ENCODE assay signal across 1 cellular context in the genomic region with DNA sequence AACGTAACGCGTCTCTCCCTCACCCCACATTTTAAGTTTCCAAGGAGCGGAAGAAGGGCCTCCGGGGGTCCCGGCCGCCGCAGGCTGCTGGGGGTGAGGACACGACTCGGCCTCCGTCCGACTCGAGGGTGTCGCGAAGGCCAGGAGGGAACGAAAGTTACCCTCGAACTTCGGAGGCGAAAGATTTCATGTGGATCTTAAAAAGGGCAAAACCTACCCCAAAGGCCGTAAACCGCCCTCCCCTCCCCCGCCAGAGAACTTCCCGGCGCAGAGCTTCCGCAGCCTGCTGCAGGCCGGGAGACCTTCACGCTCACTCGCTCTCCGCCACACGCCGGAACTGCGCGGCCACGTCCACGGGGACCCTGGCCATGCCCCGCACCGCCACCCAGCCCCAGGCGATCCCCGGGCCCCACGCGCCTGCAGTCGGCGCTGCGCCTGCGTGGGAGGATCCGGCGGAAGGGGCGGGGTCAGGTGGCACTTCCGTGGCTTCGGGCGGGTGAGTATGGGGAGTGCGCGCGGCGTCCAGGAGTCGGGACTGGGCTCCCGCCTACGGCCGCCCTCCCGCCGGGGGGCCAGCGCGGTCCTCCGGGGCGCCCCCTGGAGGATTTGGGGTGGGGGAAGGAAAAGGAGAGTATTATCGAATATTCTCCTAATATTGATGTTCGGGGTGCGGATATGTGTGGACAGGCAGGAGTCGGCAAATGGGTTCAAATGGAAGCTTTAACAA.
TF ChIP-seq lines count a peak whose summit lies in the region.

A gene (plus strand): TSS at position 474 of the 727 bp plus-strand sequence. CDS start 19,755 bp downstream, outside the sequence.

TF ChIP-seq in GM12878, 131 proteins besides CTCF, POLR2A, EP300 and RAD21 (continued from another document):
- TF ChIP-seq, protein P1, sequence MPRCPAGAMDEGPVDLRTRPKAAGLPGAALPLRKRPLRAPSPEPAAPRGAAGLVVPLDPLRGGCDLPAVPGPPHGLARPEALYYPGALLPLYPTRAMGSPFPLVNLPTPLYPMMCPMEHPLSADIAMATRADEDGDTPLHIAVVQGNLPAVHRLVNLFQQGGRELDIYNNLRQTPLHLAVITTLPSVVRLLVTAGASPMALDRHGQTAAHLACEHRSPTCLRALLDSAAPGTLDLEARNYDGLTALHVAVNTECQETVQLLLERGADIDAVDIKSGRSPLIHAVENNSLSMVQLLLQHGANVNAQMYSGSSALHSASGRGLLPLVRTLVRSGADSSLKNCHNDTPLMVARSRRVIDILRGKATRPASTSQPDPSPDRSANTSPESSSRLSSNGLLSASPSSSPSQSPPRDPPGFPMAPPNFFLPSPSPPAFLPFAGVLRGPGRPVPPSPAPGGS (IDR thresholded peaks at IDR 0.05; ENCODE audit: borderline replicate concordance, insufficient read depth, low read depth, low read length, poor library complexity, severe bottlenecking): peak; percentile 67
- peak; percentile 94 for TF ChIP-seq GATAD2B (conservative IDR thresholded peaks at IDR 0.05; ENCODE audit: low read depth)
- no peak for TF ChIP-seq TCF12 (IDR thresholded peaks at IDR 0.05; ENCODE audit: low read depth, low read length)
- peak; percentile 85 for TF ChIP-seq GABPA (IDR thresholded peaks at IDR 0.05; ENCODE audit: low read depth)
- TF ChIP-seq, protein P2, sequence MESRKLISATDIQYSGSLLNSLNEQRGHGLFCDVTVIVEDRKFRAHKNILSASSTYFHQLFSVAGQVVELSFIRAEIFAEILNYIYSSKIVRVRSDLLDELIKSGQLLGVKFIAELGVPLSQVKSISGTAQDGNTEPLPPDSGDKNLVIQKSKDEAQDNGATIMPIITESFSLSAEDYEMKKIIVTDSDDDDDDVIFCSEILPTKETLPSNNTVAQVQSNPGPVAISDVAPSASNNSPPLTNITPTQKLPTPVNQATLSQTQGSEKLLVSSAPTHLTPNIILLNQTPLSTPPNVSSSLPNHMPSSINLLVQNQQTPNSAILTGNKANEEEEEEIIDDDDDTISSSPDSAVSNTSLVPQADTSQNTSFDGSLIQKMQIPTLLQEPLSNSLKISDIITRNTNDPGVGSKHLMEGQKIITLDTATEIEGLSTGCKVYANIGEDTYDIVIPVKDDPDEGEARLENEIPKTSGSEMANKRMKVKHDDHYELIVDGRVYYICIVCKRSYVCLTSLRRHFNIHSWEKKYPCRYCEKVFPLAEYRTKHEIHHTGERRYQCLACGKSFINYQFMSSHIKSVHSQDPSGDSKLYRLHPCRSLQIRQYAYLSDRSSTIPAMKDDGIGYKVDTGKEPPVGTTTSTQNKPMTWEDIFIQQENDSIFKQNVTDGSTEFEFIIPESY (IDR thresholded peaks at IDR 0.05): no peak
